Comparison of ENCODE assay signal across 8 cellular contexts in genomic region chr9:33263936-33264472, GRCh38.
DNase-seq lines count a peak whose midpoint lies in the region; ATAC-seq and TF ChIP-seq lines count a peak whose summit lies in the region.

No MANE protein-coding gene starts in this region.

- DNase-seq in AG10803 (ENCODE audit: low read depth) (peak; percentile 4), hepatic stellate cell (ENCODE audit: low spot score) (peak; percentile 31), retinal pigment epithelial cell (ENCODE audit: low read depth) (no peak), NCI-H187 treated with DMSO at 0.1 percent for 48 hours (lab: John Stamatoyannopoulos, UW) (no peak)

- H3K27ac ChIP-seq in angular gyrus (ENCODE audit: low read depth, low read length): peak overlapping the region; percentile 62

- H3K4me3 ChIP-seq in AG10803 (ENCODE audit: low read length) (peak overlapping the region; percentile 96), retinal pigment epithelial cell (ENCODE audit: low read length) (peak overlapping the region; percentile 99)

- TF ChIP-seq POLR2A in Raji (IDR thresholded peaks at IDR 0.05; ENCODE audit: insufficient read depth, low read depth, low read length): peak; percentile 25; the same call in 1 of the 2 replicates

- peak; percentile 33 for ATAC-seq in GM18867 (IDR thresholded peaks at IDR 0.05; ENCODE audit: unreplicated experiment)
- peak; percentile 38 for ATAC-seq in HG03066 (IDR thresholded peaks at IDR 0.05; ENCODE audit: low read depth, unreplicated experiment)

- no peak for TF ChIP-seq CTCF in AG10803 (conservative IDR thresholded peaks at IDR 0.05; ENCODE audit: low read length)
- TF ChIP-seq CTCF in retinal pigment epithelial cell (conservative IDR thresholded peaks at IDR 0.05; ENCODE audit: low read depth, low read length): no peak

Comparison
In these comparisons a context has a peak if more than half of its experiments do, and no peak if none do; other contexts are left out.
1. DNase-seq: peak in AG10803 (single experiment) and hepatic stellate cell (single experiment); none in retinal pigment epithelial cell (single experiment) and NCI-H187 treated with DMSO at 0.1 percent for 48 hours (single experiment).